In the genomic region with DNA sequence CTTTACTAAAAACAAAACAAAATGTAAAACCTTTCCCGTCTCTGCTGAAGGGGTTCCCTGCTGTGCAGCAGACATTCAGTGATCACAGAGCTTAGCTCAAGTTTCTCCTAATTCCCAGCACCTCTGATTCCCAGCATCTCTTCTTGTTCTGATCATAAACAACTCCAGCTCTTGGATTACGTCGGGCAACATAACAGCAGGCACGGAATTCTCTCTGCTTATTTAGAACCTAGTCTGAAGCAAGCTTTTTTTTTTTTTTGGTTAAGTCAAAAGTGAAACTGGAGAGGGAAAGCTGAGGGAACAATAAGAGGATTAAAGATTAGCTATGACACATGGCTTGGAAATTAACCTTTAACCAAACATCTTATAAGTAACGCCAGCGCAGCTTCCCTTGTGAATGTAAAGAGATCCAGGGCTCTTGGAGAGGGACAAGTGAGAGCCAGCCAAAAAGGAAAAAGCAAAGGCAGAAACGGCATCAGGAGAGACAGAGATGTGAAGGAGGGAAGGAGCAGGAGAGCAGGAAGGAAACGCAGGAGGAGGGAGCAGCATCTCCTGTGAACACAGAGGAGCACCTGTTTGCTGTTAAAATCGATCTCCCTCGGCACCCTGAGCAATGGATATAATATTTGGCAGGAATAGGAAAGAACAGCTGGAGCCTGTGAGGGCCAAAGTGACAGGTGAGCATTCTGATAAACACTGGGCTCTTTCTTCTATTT, we compare ENCODE assay signal across 8 cellular contexts. TPM values are rescaled to one million over a fixed set of nuclear protein-coding genes. Genes with fewer than 3 reads are reported as not detected.
A peak's percentile ranks its signal among the peaks of the same experiment; 100 is the strongest.
DNase-seq lines count a peak whose midpoint lies in the region; FAIRE-seq and TF ChIP-seq lines count a peak whose summit lies in the region.

A gene with protein sequence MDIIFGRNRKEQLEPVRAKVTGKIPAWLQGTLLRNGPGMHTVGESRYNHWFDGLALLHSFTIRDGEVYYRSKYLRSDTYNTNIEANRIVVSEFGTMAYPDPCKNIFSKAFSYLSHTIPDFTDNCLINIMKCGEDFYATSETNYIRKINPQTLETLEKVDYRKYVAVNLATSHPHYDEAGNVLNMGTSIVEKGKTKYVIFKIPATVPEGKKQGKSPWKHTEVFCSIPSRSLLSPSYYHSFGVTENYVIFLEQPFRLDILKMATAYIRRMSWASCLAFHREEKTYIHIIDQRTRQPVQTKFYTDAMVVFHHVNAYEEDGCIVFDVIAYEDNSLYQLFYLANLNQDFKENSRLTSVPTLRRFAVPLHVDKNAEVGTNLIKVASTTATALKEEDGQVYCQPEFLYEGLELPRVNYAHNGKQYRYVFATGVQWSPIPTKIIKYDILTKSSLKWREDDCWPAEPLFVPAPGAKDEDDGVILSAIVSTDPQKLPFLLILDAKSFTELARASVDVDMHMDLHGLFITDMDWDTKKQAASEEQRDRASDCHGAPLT (plus strand): TSS at position 394 of the 716 bp plus-strand sequence. CDS start 220 bp downstream, at position 614.

- H3K27me3 ChIP-seq in rectal smooth muscle tissue (ENCODE audit: control insufficient read depth, insufficient read depth, low read length) (no peaks in the 10 kb centered on the region), Karpas-422 (ENCODE audit: low read length) (no peaks in the 10 kb centered on the region)

- H3K9me2 ChIP-seq in Karpas-422 (replicated peaks; ENCODE audit: insufficient read depth, low read length), result no peaks in the 10 kb centered on the region

- H3K27ac ChIP-seq in rectal smooth muscle tissue (ENCODE audit: low read depth, low read length) (peak within 1 kb of the TSS; percentile 91), Karpas-422 (ENCODE audit: low read length) (no peak within 1 kb of the TSS)

- H2AFZ ChIP-seq in Karpas-422 (ENCODE audit: low read length), result no peak within 1 kb of the TSS

- DNase-seq in AG09319 (ENCODE audit: extremely low read depth, low read depth), result peak; percentile 22
- peak; percentile 41 for DNase-seq in HCEC 1CT
- DNase-seq in RPMI7951 (ENCODE audit: low read depth), result peak; percentile 54
- peak; percentile 77 for DNase-seq in fibroblast of villous mesenchyme (ENCODE audit: low read depth)
- DNase-seq in effector CD8-positive, alpha-beta T cell (lab: John Stamatoyannopoulos, UW), result no peak
- no peak for DNase-seq in GM12892 (ENCODE audit: insufficient read length)
- no peak for DNase-seq in Karpas-422

- no peaks in the 10 kb centered on the region for H3K79me2 ChIP-seq in Karpas-422 (ENCODE audit: low read length)

- H4K20me1 ChIP-seq in Karpas-422 (ENCODE audit: insufficient read depth, low read depth, low read length), result no peaks in the 10 kb centered on the region

- no peaks in the 10 kb centered on the region for H3K36me3 ChIP-seq in rectal smooth muscle tissue (ENCODE audit: control insufficient read depth, insufficient read depth, low read length)
- H3K36me3 ChIP-seq in Karpas-422 (ENCODE audit: insufficient read depth, low read length), result no peaks in the 10 kb centered on the region

- no peak for TF ChIP-seq CTCF in AG09319 (IDR thresholded peaks at IDR 0.05; ENCODE audit: low read depth, low read length)
- TF ChIP-seq CTCF in fibroblast of villous mesenchyme (IDR thresholded peaks at IDR 0.05; ENCODE audit: insufficient read depth, low read depth, low read length), result no peak

- FAIRE-seq in GM12892 (lab: Jason Lieb, UNC), result no peak

- no peaks in the 10 kb centered on the region for H3K9me3 ChIP-seq in Karpas-422 (ENCODE audit: low read length)

- no peak for TF ChIP-seq POLR2A in GM12892 (IDR thresholded peaks at IDR 0.05; ENCODE audit: low read depth, low read length)

- peak within 1 kb of the TSS; percentile 32 for H3K9ac ChIP-seq in rectal smooth muscle tissue (ENCODE audit: low read length)
- no peak within 1 kb of the TSS for H3K9ac ChIP-seq in Karpas-422 (ENCODE audit: low read length)

- peak within 1 kb of the TSS; percentile 45 for H3K4me3 ChIP-seq in fibroblast of villous mesenchyme (ENCODE audit: low read depth, low read length)
- H3K4me3 ChIP-seq in rectal smooth muscle tissue (ENCODE audit: low read length), result peak within 1 kb of the TSS; percentile 73
- H3K4me3 ChIP-seq in Karpas-422 (ENCODE audit: low read length), result no peak within 1 kb of the TSS

- H3K4me1 ChIP-seq in rectal smooth muscle tissue (ENCODE audit: control insufficient read depth, insufficient read depth, low read length) (peaks cover 8% of the 10 kb centered on the region), Karpas-422 (ENCODE audit: low read length) (no peaks in the 10 kb centered on the region)

- H3K4me2 ChIP-seq in Karpas-422 (ENCODE audit: low read depth, low read length, poor library complexity, severe bottlenecking), result no peak within 1 kb of the TSS

RNA-seq across cellular contexts. Expression of the gene that starts here (rescaled TPM):
- not detected in 2 replicates for total RNA-seq in RPMI7951 (2014; rRNA removed; shearing (Covaris generic))
- not detected in 2 replicates for total RNA-seq in fibroblast of villous mesenchyme
- polyA plus RNA-seq in GM12892 (2012; ENCODE audit: missing spikeins), result not detected
- total RNA-seq in Karpas-422 (2014; rRNA removed; shearing (Covaris generic); ENCODE audit: low replicate concordance), result not detected in 2 replicates

Comparison
In these comparisons a context has a peak if more than half of its experiments do, and no peak if none do; other contexts are left out.
1. Peak in DNase-seq in RPMI7951; RNA of the gene not detected or under 1 TPM.
2. Peak in DNase-seq and H3K4me3 ChIP-seq in fibroblast of villous mesenchyme; RNA of the gene not detected or under 1 TPM.
3. DNase-seq: peak in AG09319 (single experiment) and HCEC 1CT (single experiment); none in effector CD8-positive, alpha-beta T cell (single experiment), GM12892 (single experiment) and Karpas-422 (single experiment).